ENCODE assay signal across 8 cellular contexts in genomic region chr9:128558431-128559310, GRCh38. TPM values are rescaled to one million over a fixed set of nuclear protein-coding genes. Genes with fewer than 3 reads are reported as not detected.
A peak's percentile ranks its signal among the peaks of the same experiment; 100 is the strongest.
DNase-seq lines count a peak whose midpoint lies in the region; ATAC-seq, FAIRE-seq and TF ChIP-seq lines count a peak whose summit lies in the region.

No MANE protein-coding gene starts in this region.

- H3K4me1 Mint-ChIP-seq in activated naive CD4-positive, alpha-beta T cell treated with anti-CD3 and anti-CD28 coated beads, Interleukin-2, amount 50 U/mL, for 24 hours, result peaks cover 43% of the 10 kb centered on the region

- no peaks in the 10 kb centered on the region for H3K9me3 Mint-ChIP-seq in activated naive CD4-positive, alpha-beta T cell treated with anti-CD3 and anti-CD28 coated beads, Interleukin-2, amount 50 U/mL, for 24 hours

- H3K27ac Mint-ChIP-seq in activated naive CD4-positive, alpha-beta T cell treated with anti-CD3 and anti-CD28 coated beads, Interleukin-2, amount 50 U/mL, for 24 hours, result peak overlapping the region; percentile 85

- TF ChIP-seq POLR2A in A549 (IDR thresholded peaks at IDR 0.05; ENCODE audit: low read length) (no peak), gastroesophageal sphincter (IDR thresholded peaks at IDR 0.05) (no peak), ovary (IDR thresholded peaks at IDR 0.05) (no peak)

- peaks cover 0 to 5% of the 10 kb centered on the region in 2 donors for H3K36me3 ChIP-seq in gastroesophageal sphincter
- H3K36me3 ChIP-seq in ovary, result no peaks in the 10 kb centered on the region

- peak overlapping the region; percentile 70 for H3K4me2 ChIP-seq in A549

- DNase-seq in A549 (ENCODE audit: low read depth in 1 of 2, low spot score in 1 of 2), result peak in 1 of 2 experiments; percentile 47
- DNase-seq in OCI-M2 (lab: John Stamatoyannopoulos, UW; ENCODE audit: unreplicated experiment), result peak; percentile 31
- peak; percentile 73 to 83 (median 79) for DNase-seq in ovary

- no peak overlapping the region for H3K4me3 ChIP-seq in A549
- H3K4me3 ChIP-seq in gastroesophageal sphincter, result peak overlapping the region in 1 of 2 donors; percentile 11
- H3K4me3 ChIP-seq in ovary, result no peak overlapping the region

- WGBS in A549 (ENCODE audit: missing lambda C conversion rate), result 9% methylated on average over 12 of the region's 12 CpGs
- 0% methylated on average over 7 to 10 of the region's 12 CpGs for WGBS in gastroesophageal sphincter (ENCODE audit: low coverage in 1 of 2), 2 donors
- 0 to 3% (median 1%) methylated on average over 12 of the region's 12 CpGs for WGBS in ovary, 3 donors

- TF ChIP-seq CTCF in A549 (IDR thresholded peaks at IDR 0.05) (no peak), gastroesophageal sphincter (IDR thresholded peaks at IDR 0.05) (no peak), ovary (IDR thresholded peaks at IDR 0.05) (no peak)

- no peaks in the 10 kb centered on the region for H3K27me3 ChIP-seq in gastroesophageal sphincter
- no peaks in the 10 kb centered on the region for H3K27me3 ChIP-seq in ovary

- no peak for TF ChIP-seq RAD21 in A549 (conservative IDR thresholded peaks at IDR 0.05 in 1 of 2, IDR thresholded peaks at IDR 0.05 in 1 of 2)

- H3K9me3 ChIP-seq in A549 (no peaks in the 10 kb centered on the region), gastroesophageal sphincter (no peaks in the 10 kb centered on the region), ovary (no peaks in the 10 kb centered on the region)

- FAIRE-seq in A549 (lab: Jason Lieb, UNC), result no peak

- ATAC-seq in A549 (peak; percentile 55 to 79; a peak in 3 of 6 replicates), GM18520 (IDR thresholded peaks at IDR 0.05; ENCODE audit: unreplicated experiment) (peak; percentile 67), HG03439 (IDR thresholded peaks at IDR 0.05; ENCODE audit: unreplicated experiment) (peak; percentile 54), gastroesophageal sphincter (peak; percentile 45), GM18519 (IDR thresholded peaks at IDR 0.05; ENCODE audit: low FRiP score, unreplicated experiment) (no peak)

- CTCF ChIA-PET in A549 (lab: Yijun Ruan, JAX), result interaction anchor here (0.6 to 1.8 kb wide), 5 partner anchors 15 to 197 kb away, joined by 3 to 8 read pairs (median 3); no protein-coding TSS in a partner anchor

- POLR2A ChIA-PET in A549 (lab: Yijun Ruan, JAX), result interaction anchor here (0.7 kb wide), 1 partner anchor 138 kb away, joined by 3 read pairs; the partner anchor contains the start of gene CERCAM

- H3K27ac ChIP-seq in A549 (peak overlapping the region in 1 of 2 experiments; percentile 70; a peak in 4 of 6 replicates), gastroesophageal sphincter (peak overlapping the region; percentile 70 to 99 (median 76)), ovary (peak overlapping the region in 1 of 2 donors; percentile 29)

- H3K4me3 Mint-ChIP-seq in activated naive CD4-positive, alpha-beta T cell treated with anti-CD3 and anti-CD28 coated beads, Interleukin-2, amount 50 U/mL, for 24 hours, result peak overlapping the region; percentile 56

- H3K4me1 ChIP-seq in A549 (peaks cover 56% of the 10 kb centered on the region), gastroesophageal sphincter (peaks cover 18 to 90% (median 29%) of the 10 kb centered on the region in 3 donors), ovary (ENCODE audit: insufficient read depth) (peaks cover 10% of the 10 kb centered on the region)

- H3K36me3 Mint-ChIP-seq in activated naive CD4-positive, alpha-beta T cell treated with anti-CD3 and anti-CD28 coated beads, Interleukin-2, amount 50 U/mL, for 24 hours, result peaks cover 2% of the 10 kb centered on the region

- TF ChIP-seq EP300 in A549 (IDR thresholded peaks at IDR 0.05), result no peak
- no peak for TF ChIP-seq EP300 in gastroesophageal sphincter (IDR thresholded peaks at IDR 0.05)
- TF ChIP-seq EP300 in ovary (IDR thresholded peaks at IDR 0.05), result no peak

- intact Hi-C loops in ovary (cut with DNase I), result no loop called here

- H3K27me3 Mint-ChIP-seq in activated naive CD4-positive, alpha-beta T cell treated with anti-CD3 and anti-CD28 coated beads, Interleukin-2, amount 50 U/mL, for 24 hours, result no peaks in the 10 kb centered on the region

TF ChIP-seq in A549, 52 proteins besides CTCF, POLR2A, EP300 and RAD21:
- TF ChIP-seq ZNF302 (CRISPR knock-in tag; IDR thresholded peaks at IDR 0.05) (no peak), E2F6 (IDR thresholded peaks at IDR 0.05; ENCODE audit: borderline replicate concordance, low read depth) (peak; percentile 50; the same call in 1 of the 2 replicates), MAX (IDR thresholded peaks at IDR 0.05) (peak; percentile 84)

RNA-seq across cellular contexts. Expression of gene SPTAN1, which starts 6.3 kb away (rescaled TPM):
- polyA plus RNA-seq in A549 (2011; rRNA removed), result 122 and 144 TPM in 2 replicates
- 69.1 and 77.6 TPM in 2 replicates for polyA plus RNA-seq in A549 (2012; cell fraction: cytosol; rRNA removed)
- polyA plus RNA-seq in A549 (2012; cell fraction: nucleus; rRNA removed), result 1,381 and 1,390 TPM in 2 replicates
- polyA plus RNA-seq in A549 (2017; fragmentation: RNase III; extraction: RNeasy Plus Mini Kit Qiagen cat#74134 plus additional on column Dnase treatment), result 104 to 128 TPM (median 107 TPM) in 3 replicates
- 412 and 415 TPM in 2 replicates for polyA minus RNA-seq in A549 (2011; rRNA and poly(A)+ RNA removed)
- 100 to 1,000 TPM; 223 to 390 (median 286) TPM for total RNA-seq in gastroesophageal sphincter
- 100 to 1,000 TPM; 140 to 301 (median 261) TPM for total RNA-seq in ovary
- 100 to 1,000 TPM; 120 to 241 TPM for polyA plus RNA-seq in ovary

RNA-seq across cellular contexts. Expression of gene GLE1, which starts 54.2 kb away (rescaled TPM):
- polyA plus RNA-seq in A549 (2011; rRNA removed) (41.2 and 49.2 TPM in 2 replicates), A549 (2017; fragmentation: RNase III; extraction: RNeasy Plus Mini Kit Qiagen cat#74134 plus additional on column Dnase treatment) (30.2 to 31.5 TPM (median 30.3 TPM) in 3 replicates), ovary (10 to 100 TPM; 14.0 to 28.2 TPM)
- 17.0 and 19.6 TPM in 2 replicates for polyA plus RNA-seq in A549 (2012; cell fraction: cytosol; rRNA removed)
- 16.7 and 20.8 TPM in 2 replicates for polyA plus RNA-seq in A549 (2012; cell fraction: nucleus; rRNA removed)
- 43.4 and 47.1 TPM in 2 replicates for polyA minus RNA-seq in A549 (2011; rRNA and poly(A)+ RNA removed)
- total RNA-seq in gastroesophageal sphincter (10 to 100 TPM; 18.7 to 32.4 (median 26.9) TPM), ovary (10 to 100 TPM; 12.4 to 20.2 (median 19.0) TPM)
